In the genomic region with DNA sequence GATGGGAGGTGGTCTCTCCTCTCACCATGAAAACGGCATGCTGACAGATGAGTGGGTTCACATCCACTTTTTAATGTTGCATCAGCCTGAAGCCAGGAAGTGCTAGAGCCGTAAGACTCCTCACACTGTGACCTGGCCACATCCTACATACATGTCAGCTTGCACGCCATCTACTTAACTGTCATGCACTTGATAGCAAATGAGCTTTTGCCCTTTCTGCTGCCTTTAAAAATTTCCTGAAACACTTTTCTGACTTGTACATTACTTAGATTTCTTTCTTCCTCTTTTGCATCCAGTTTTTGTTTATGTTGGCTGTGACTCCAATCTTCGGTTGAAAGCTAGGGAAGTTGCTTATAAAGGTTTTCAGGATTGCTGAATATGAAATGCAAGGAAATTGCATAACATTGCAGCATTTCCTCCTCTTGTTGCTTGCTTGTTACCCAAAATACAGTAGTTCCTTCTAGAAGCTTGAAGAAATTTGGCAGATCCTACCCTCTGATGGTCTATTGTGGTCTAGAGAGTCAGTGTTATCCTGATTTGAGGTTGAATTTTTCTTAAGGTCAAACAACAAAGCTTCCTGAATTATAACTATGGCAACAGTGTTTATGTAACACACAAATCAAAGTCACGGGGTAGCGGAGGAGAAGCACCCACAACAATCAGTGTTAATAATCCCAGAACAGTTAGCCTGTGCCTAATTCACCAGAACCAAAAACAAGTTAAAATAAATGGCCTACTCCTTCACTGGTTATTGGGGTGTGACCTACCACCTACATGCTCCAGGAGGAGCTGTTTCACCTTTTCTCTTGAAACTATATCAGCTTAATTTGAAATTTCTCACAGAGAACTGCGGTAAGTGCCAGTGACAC, we compare ENCODE assay signal across 8 cellular contexts.
DNase-seq lines count a peak whose midpoint lies in the region; ATAC-seq, FAIRE-seq and TF ChIP-seq lines count a peak whose summit lies in the region.

No MANE protein-coding gene starts in this region.

- DNase-seq in EL = peak; percentile 77
- peak; percentile 40 for DNase-seq in SK-N-DZ (ENCODE audit: low spot score)
- peak; percentile 78 for DNase-seq in astrocyte of the cerebellum (ENCODE audit: low read depth)
- peak; percentile 66 for DNase-seq in stimulated activated CD4-positive, alpha-beta T cell treated with anti-CD3 and anti-CD28 coated beads, Interleukin-4, amount 100 ng/mL, for 24 hours
- DNase-seq in NCI-H146 treated with DMSO at 0.1 percent for 48 hours (lab: John Stamatoyannopoulos, UW; ENCODE audit: unreplicated experiment) = no peak

- ATAC-seq in GM19467 (IDR thresholded peaks at IDR 0.05; ENCODE audit: unreplicated experiment) (peak; percentile 70), HG03558 (IDR thresholded peaks at IDR 0.05; ENCODE audit: extremely low read depth, unreplicated experiment) (peak; percentile 44)

- no peak overlapping the region for H3K4me3 ChIP-seq in astrocyte of the cerebellum (ENCODE audit: low read depth, low read length)

- FAIRE-seq in islet of Langerhans (lab: Jason Lieb, UNC) = peak; percentile 60

- TF ChIP-seq CTCF in astrocyte of the cerebellum (IDR thresholded peaks at IDR 0.05; ENCODE audit: low read depth, low read length, missing control alignments) = peak; percentile 68

- in situ Hi-C loops in astrocyte of the cerebellum (cut with HindIII; ENCODE audit: low sequenced_read_pairs) = no loop called here
